Comparison of ENCODE assay signal across 25 cellular contexts in genomic region chr7:111410899-111411298, GRCh38.
"Had no signal": no experiment of that assay in that cellular context is flagged by ENCODE, and none has a peak within 500 bp of the region (broad histone marks: within the 10 kb centered on the region; RNA-seq: fewer than 3 reads in every experiment).

No MANE protein-coding gene starts in this region.

- H3K79me2 ChIP-seq: hepatocyte had no signal

- H3K36me3 ChIP-seq: colonic mucosa, esophagus squamous epithelium, gastroesophageal sphincter, heart left ventricle, left lung, lower lobe of right lung had no signal

- H3K27me3 Mint-ChIP-seq: dendritic cell treated with granulocyte-macrophage colony-stimulating factor and Interleukin-4, amounts not matched to agents 40 ng/mL and 50 ng/mL, for 4 days; effector memory CD8-positive, alpha-beta T cell; naive thymus-derived CD8-positive, alpha-beta T cell had no signal

- DNase-seq: colonic mucosa; cortex of kidney; effector CD8-positive, alpha-beta T cell; effector memory CD8-positive, alpha-beta T cell; endodermal cell; erythroblast; esophagus squamous epithelium; foreskin fibroblast; foreskin melanocyte; hypothalamus; left cardiac atrium; left lung; left ventricle myocardium superior; lower lobe of right lung; mesendoderm; midbrain; naive thymus-derived CD8-positive, alpha-beta T cell had no signal

- H3K4me1 ChIP-seq: colonic mucosa, esophagus squamous epithelium, left lung, lower lobe of right lung had no signal

- H3K4me3 Mint-ChIP-seq: dendritic cell treated with granulocyte-macrophage colony-stimulating factor and Interleukin-4, amounts not matched to agents 40 ng/mL and 50 ng/mL, for 4 days; effector memory CD8-positive, alpha-beta T cell; endodermal cell; naive thymus-derived CD8-positive, alpha-beta T cell had no signal

- H3K27ac ChIP-seq: colonic mucosa, epithelial cell of prostate, esophagus squamous epithelium, gastroesophageal sphincter, heart left ventricle, hepatocyte, left lung, lower lobe of right lung had no signal

- ATAC-seq: effector memory CD8-positive, alpha-beta T cell; esophagus mucosa; gastroesophageal sphincter; heart left ventricle; left cardiac atrium; left lung; left ventricle myocardium superior; lower lobe of right lung; naive thymus-derived CD8-positive, alpha-beta T cell had no signal

- H3K4me2 ChIP-seq: hepatocyte had no signal

- H3K4me1 Mint-ChIP-seq: endodermal cell had no signal

- H2AFZ ChIP-seq: hepatocyte had no signal

- H3K9me3 ChIP-seq: colonic mucosa, esophagus squamous epithelium, gastroesophageal sphincter, heart left ventricle, left lung, lower lobe of right lung had no signal

- H3K4me3 ChIP-seq: colonic mucosa, esophagus squamous epithelium, gastroesophageal sphincter, heart left ventricle, hepatocyte, left lung, lower lobe of right lung had no signal

- H3K9me3 Mint-ChIP-seq: endodermal cell had no signal

- H3K27ac Mint-ChIP-seq: dendritic cell treated with granulocyte-macrophage colony-stimulating factor and Interleukin-4, amounts not matched to agents 40 ng/mL and 50 ng/mL, for 4 days; effector memory CD8-positive, alpha-beta T cell; endodermal cell; naive thymus-derived CD8-positive, alpha-beta T cell had no signal

- H3K27me3 ChIP-seq: colonic mucosa, esophagus squamous epithelium, gastroesophageal sphincter, heart left ventricle, hepatocyte, left lung had no signal

- FAIRE-seq: islet of Langerhans, keratinocyte had no signal
